In the genomic region with DNA sequence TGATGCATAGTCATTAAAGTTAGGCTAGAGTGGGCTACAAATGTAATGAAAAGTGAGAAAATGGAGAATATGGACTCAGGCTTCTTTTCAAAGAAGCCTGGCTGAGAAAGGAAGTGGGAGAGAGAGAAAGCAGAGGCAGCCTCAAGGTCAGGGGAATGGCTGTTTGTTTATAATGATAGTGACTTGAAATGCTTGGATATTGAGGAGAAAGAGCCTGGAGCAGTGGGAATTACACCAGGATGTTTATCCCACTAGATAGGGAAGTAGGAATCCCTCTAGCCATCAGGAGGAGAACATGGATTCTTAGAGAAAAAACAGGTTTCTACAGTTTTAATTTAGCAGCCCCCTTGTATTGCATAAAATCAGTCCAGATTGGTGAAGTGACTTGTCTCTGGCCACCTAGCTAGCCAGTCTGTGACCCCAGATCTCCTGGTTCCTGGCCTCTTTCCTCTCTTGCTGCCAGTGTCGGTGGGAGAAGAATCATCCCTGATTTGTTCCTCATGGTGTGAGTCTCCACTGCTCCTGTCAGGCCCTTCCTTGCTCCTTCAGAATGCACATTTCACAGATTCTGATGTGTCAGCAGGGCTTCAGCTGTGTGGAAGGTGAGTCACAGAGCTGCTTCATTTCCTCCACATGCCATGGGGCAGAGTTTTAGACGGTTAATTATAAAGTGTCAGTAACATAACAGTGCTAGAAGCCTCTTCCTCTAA, we compare ENCODE assay signal across 13 cellular contexts. TPM values are rescaled to one million over a fixed set of nuclear protein-coding genes. Genes with fewer than 3 reads are reported as not detected.
DNase-seq lines count a peak whose midpoint lies in the region; ATAC-seq, FAIRE-seq and TF ChIP-seq lines count a peak whose summit lies in the region.
"Had no signal": no experiment of that assay in that cellular context is flagged by ENCODE, and none has a peak within 500 bp of the region (broad histone marks: within the 10 kb centered on the region; RNA-seq: fewer than 3 reads in every experiment).

No MANE protein-coding gene starts in this region.

- no peak overlapping the region for H3K4me3 Mint-ChIP-seq in MCF 10A (ENCODE audit: unreplicated experiment)
- no peak overlapping the region for H3K4me3 Mint-ChIP-seq in astrocyte (ENCODE audit: unreplicated experiment)
- H3K4me3 Mint-ChIP-seq in endothelial cell (ENCODE audit: unreplicated experiment), result no peak overlapping the region

- no peaks in the 10 kb centered on the region for H4K20me1 ChIP-seq in astrocyte (ENCODE audit: insufficient read depth, low read length)

- H3K27ac ChIP-seq in breast epithelium (no peak overlapping the region), astrocyte (ENCODE audit: low read depth, low read length) (peak overlapping the region; percentile 44)
- H3K27ac ChIP-seq: A549 had no signal

- ATAC-seq in HG03442 (IDR thresholded peaks at IDR 0.05; ENCODE audit: unreplicated experiment), result no peak
- ATAC-seq: A549, Panc1 had no signal

- peak; percentile 98 for FAIRE-seq in astrocyte (lab: Jason Lieb, UNC)
- FAIRE-seq: A549 had no signal

- no peaks in the 10 kb centered on the region for H3K79me2 ChIP-seq in astrocyte (ENCODE audit: insufficient read depth, low read length)

- no peak overlapping the region for H3K4me3 ChIP-seq in breast epithelium
- H3K4me3 ChIP-seq in astrocyte (ENCODE audit: insufficient read depth, low read depth, low read length), result no peak overlapping the region
- H3K4me3 ChIP-seq: A549 had no signal

- H3K9me3 Mint-ChIP-seq in MCF 10A (ENCODE audit: unreplicated experiment) (peaks cover 35% of the 10 kb centered on the region), astrocyte (ENCODE audit: unreplicated experiment) (peaks cover 11% of the 10 kb centered on the region), endothelial cell (ENCODE audit: unreplicated experiment) (peaks cover 7% of the 10 kb centered on the region)

- peak overlapping the region; percentile 60 for H2AFZ ChIP-seq in astrocyte (ENCODE audit: low read depth, low read length)

- H3K9me3 ChIP-seq in breast epithelium, result peaks cover 5 to 23% of the 10 kb centered on the region in 2 donors
- H3K9me3 ChIP-seq in astrocyte (ENCODE audit: insufficient read depth, low read depth, low read length), result peaks cover 7% of the 10 kb centered on the region
- H3K9me3 ChIP-seq: A549 had no signal

- H3K9ac ChIP-seq in astrocyte (ENCODE audit: low read length), result peak overlapping the region; percentile 48

- H3K4me1 Mint-ChIP-seq in MCF 10A (ENCODE audit: insufficient read depth, unreplicated experiment) (no peaks in the 10 kb centered on the region), astrocyte (ENCODE audit: low read depth, unreplicated experiment) (peaks cover 9% of the 10 kb centered on the region), endothelial cell (ENCODE audit: unreplicated experiment) (no peaks in the 10 kb centered on the region)

- no peaks in the 10 kb centered on the region for H3K4me1 ChIP-seq in breast epithelium
- peaks cover 14% of the 10 kb centered on the region for H3K4me1 ChIP-seq in astrocyte (ENCODE audit: insufficient read depth, low read length)
- H3K4me1 ChIP-seq: A549 had no signal

- TF ChIP-seq CTCF in MCF 10A (IDR thresholded peaks at IDR 0.05; ENCODE audit: unreplicated experiment) (no peak), breast epithelium (IDR thresholded peaks at IDR 0.05) (no peak), astrocyte (IDR thresholded peaks at IDR 0.05; ENCODE audit: insufficient read depth, low read depth, low read length) (no peak), endothelial cell (IDR thresholded peaks at IDR 0.05; ENCODE audit: unreplicated experiment) (no peak)

- CTCF ChIA-PET in MCF 10A (lab: Yijun Ruan, JAX), result interaction anchor here (0.6 to 0.8 kb wide), 4 partner anchors 20 to 279 kb away, joined by 3 read pairs; no protein-coding TSS in a partner anchor

- no peak overlapping the region for H3K27ac Mint-ChIP-seq in MCF 10A (ENCODE audit: low read depth, unreplicated experiment)
- no peak overlapping the region for H3K27ac Mint-ChIP-seq in astrocyte (ENCODE audit: unreplicated experiment)
- H3K27ac Mint-ChIP-seq in endothelial cell (ENCODE audit: unreplicated experiment), result no peak overlapping the region

- no peak for TF ChIP-seq POLR2A in breast epithelium (IDR thresholded peaks at IDR 0.05)

- no TSS peak for BruUV-seq in MCF 10A (replicated peaks; lab: Mats Ljungman, UMichigan)

- H3K27me3 Mint-ChIP-seq in MCF 10A (ENCODE audit: insufficient read depth, unreplicated experiment) (no peaks in the 10 kb centered on the region), astrocyte (ENCODE audit: low read depth, unreplicated experiment) (no peaks in the 10 kb centered on the region), endothelial cell (ENCODE audit: unreplicated experiment) (peaks cover 4% of the 10 kb centered on the region)

- DNase-seq in MCF 10A (ENCODE audit: unreplicated experiment) (peak; percentile 66), breast epithelium (ENCODE audit: low spot score in 2 of 2) (no peak), astrocyte (ENCODE audit: low read depth) (peak; percentile 81), iris pigment epithelial cell (ENCODE audit: low read depth) (peak; percentile 89), smooth muscle cell of the brain vasculature (ENCODE audit: low read depth, low spot score) (peak; percentile 29), NCI-H82 treated with DMSO at 0.1 percent for 48 hours (lab: John Stamatoyannopoulos, UW; ENCODE audit: unreplicated experiment) (no peak), endothelial cell (ENCODE audit: low spot score) (no peak)
- DNase-seq: activated naive CD4-positive, alpha-beta T cell treated with Interleukin-2 at 50 U/mL for 16 hours; NCI-H1694 treated with DMSO at 0.1 percent for 48 hours; stimulated activated CD4-positive, alpha-beta T cell treated with anti-CD3 and anti-CD28 coated beads, Interleukin-12 subunit alpha, Interleukin-12 subunit beta, amount 100 ng/mL, for 4 hours had no signal

- intact Hi-C loops in MCF 10A (cut with micrococcal nuclease), result loop anchor here (10.0 kb wide), 1 partner anchor 75 kb away; no protein-coding TSS in a partner anchor
- intact Hi-C loops in breast epithelium (cut with DNase I; ENCODE audit: low total_unique reads), result no loop called here

- peaks cover 5% of the 10 kb centered on the region for H3K36me3 Mint-ChIP-seq in MCF 10A (ENCODE audit: insufficient read depth, unreplicated experiment)
- H3K36me3 Mint-ChIP-seq in astrocyte (ENCODE audit: low read depth, unreplicated experiment), result no peaks in the 10 kb centered on the region
- H3K36me3 Mint-ChIP-seq in endothelial cell (ENCODE audit: low read depth, unreplicated experiment), result peaks cover 19% of the 10 kb centered on the region

- H3K4me2 ChIP-seq in astrocyte (ENCODE audit: low read length), result peak overlapping the region; percentile 64
- H3K4me2 ChIP-seq: A549 had no signal

- POLR2A ChIA-PET in MCF 10A (lab: Yijun Ruan, JAX), result interaction anchor here (0.7 to 1.4 kb wide), 6 partner anchors 10 to 202 kb away, joined by 3 to 6 read pairs (median 3); a partner anchor contains a TSS

- H3K36me3 ChIP-seq in breast epithelium (no peaks in the 10 kb centered on the region), astrocyte (ENCODE audit: insufficient read depth, low read length) (no peaks in the 10 kb centered on the region)

- H3K27me3 ChIP-seq in breast epithelium, result no peaks in the 10 kb centered on the region
- H3K27me3 ChIP-seq in astrocyte (ENCODE audit: insufficient read depth, low read length), result no peaks in the 10 kb centered on the region

RNA-seq across cellular contexts. Expression of a gene that starts 32.9 kb away (rescaled TPM):
- 0.65 and 1.1 TPM in 2 replicates for total RNA-seq in MCF 10A (2022)
- total RNA-seq in breast epithelium, result 10 to 100 TPM in 2 of 3 donors, 1 to 10 TPM in 1; 3.0 to 22.8 (median 10.5) TPM
- 1.0 and 1.5 TPM in 2 replicates for total RNA-seq in astrocyte
- total RNA-seq in endothelial cell (ENCODE audit: unreplicated experiment), result 12.8 TPM

Comparison
In these comparisons a context has a peak if more than half of its experiments do, and no peak if none do; other contexts are left out.
1. DNase-seq: peak in MCF 10A (single experiment), astrocyte (single experiment), iris pigment epithelial cell (single experiment) and smooth muscle cell of the brain vasculature (single experiment); none in breast epithelium (0 of 2), NCI-H82 treated with DMSO at 0.1 percent for 48 hours (single experiment) and endothelial cell (single experiment).